In the genomic region with DNA sequence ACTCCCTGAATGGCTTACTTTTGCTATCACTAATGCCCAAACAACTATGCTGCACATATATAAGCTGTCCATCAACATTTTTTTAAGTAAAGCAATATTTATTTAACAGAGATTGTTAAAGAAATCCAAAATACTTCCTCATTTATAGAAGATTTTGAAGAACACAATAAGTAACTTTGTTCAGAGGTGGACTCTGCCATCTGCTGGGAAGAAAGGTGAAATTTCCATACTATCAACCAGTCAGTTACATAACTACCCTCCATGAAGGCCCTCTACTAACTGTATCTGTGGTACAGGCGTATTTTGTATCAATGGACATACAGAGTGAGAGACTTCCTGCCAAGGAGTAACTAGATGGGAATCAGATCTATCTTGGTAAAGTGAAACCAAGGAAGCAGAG, we compare ENCODE assay signal across 8 cellular contexts.
DNase-seq lines count a peak whose midpoint lies in the region; ATAC-seq and TF ChIP-seq lines count a peak whose summit lies in the region.

No MANE protein-coding gene starts in this region.

- no peak for DNase-seq in CD14-positive monocyte (ENCODE audit: low spot score)
- DNase-seq in NCI-H226: peak; percentile 29
- no peak for DNase-seq in chondrocyte (ENCODE audit: low spot score)
- peak; percentile 61 for DNase-seq in midbrain (lab: John Stamatoyannopoulos, UW)
- no peak for DNase-seq in stimulated activated CD4-positive, alpha-beta T cell treated with anti-CD3 and anti-CD28 coated beads, Interleukin-4, amount 100 ng/mL, for 1 hour
- no peak for DNase-seq in occipital lobe (lab: John Stamatoyannopoulos, UW)
- no peak for DNase-seq in mesenteric fat pad (ENCODE audit: low spot score)

- H3K36me3 Mint-ChIP-seq in CD14-positive monocyte: no peaks in the 10 kb centered on the region
- no peaks in the 10 kb centered on the region for H3K36me3 Mint-ChIP-seq in chondrocyte (ENCODE audit: low read depth)

- peak; percentile 51 for ATAC-seq in GM18867 (IDR thresholded peaks at IDR 0.05; ENCODE audit: unreplicated experiment)

- intact Hi-C loops in CD14-positive monocyte (cut with micrococcal nuclease): loop anchor here (5.0 to 10.0 kb wide), 2 partner anchors 83 to 205 kb away; no protein-coding TSS in a partner anchor

- H3K4me1 Mint-ChIP-seq in CD14-positive monocyte (peaks cover 13% of the 10 kb centered on the region), chondrocyte (ENCODE audit: low read depth) (peaks cover 9% of the 10 kb centered on the region)

- peak; percentile 78 for TF ChIP-seq CTCF in CD14-positive monocyte (IDR thresholded peaks at IDR 0.05)
- peak; percentile 84 for TF ChIP-seq CTCF in chondrocyte (IDR thresholded peaks at IDR 0.05)

- H3K27ac Mint-ChIP-seq in CD14-positive monocyte: peak overlapping the region; percentile 87 to 95 (median 92)
- no peak overlapping the region for H3K27ac Mint-ChIP-seq in chondrocyte (ENCODE audit: unreplicated experiment)

- H3K4me3 Mint-ChIP-seq in CD14-positive monocyte (no peak overlapping the region), chondrocyte (ENCODE audit: unreplicated experiment) (no peak overlapping the region)

- H3K27me3 Mint-ChIP-seq in CD14-positive monocyte (ENCODE audit: low read depth in 3 of 3) (peaks cover 0 to 1% (median 0%) of the 10 kb centered on the region in 3 donors), chondrocyte (ENCODE audit: low read depth) (no peaks in the 10 kb centered on the region)

- H3K9me3 Mint-ChIP-seq in CD14-positive monocyte: no peaks in the 10 kb centered on the region
- no peaks in the 10 kb centered on the region for H3K9me3 Mint-ChIP-seq in chondrocyte (ENCODE audit: low read depth)

Comparison
In these comparisons a context has a peak if more than half of its experiments do, and no peak if none do; other contexts are left out.
1. DNase-seq: peak in NCI-H226 (single experiment) and midbrain (single experiment); none in CD14-positive monocyte (single experiment), chondrocyte (single experiment), stimulated activated CD4-positive, alpha-beta T cell treated with anti-CD3 and anti-CD28 coated beads, Interleukin-4, amount 100 ng/mL, for 1 hour (single experiment), occipital lobe (single experiment) and mesenteric fat pad (single experiment).